In genomic region chr5:131221888-131222287, GRCh38 we compare ENCODE assay signal across 19 cellular contexts. TPM values are rescaled to one million over a fixed set of nuclear protein-coding genes. Genes with fewer than 3 reads are reported as not detected.
A peak's percentile ranks its signal among the peaks of the same experiment; 100 is the strongest.
DNase-seq lines count a peak whose midpoint lies in the region; ATAC-seq, FAIRE-seq and TF ChIP-seq lines count a peak whose summit lies in the region.
"Had no signal": no experiment of that assay in that cellular context is flagged by ENCODE, and none has a peak within 500 bp of the region (broad histone marks: within the 10 kb centered on the region; RNA-seq: fewer than 3 reads in every experiment).

No MANE protein-coding gene starts in this region.

- peaks cover 16% of the 10 kb centered on the region for H3K4me1 ChIP-seq in mucosa of descending colon (ENCODE audit: low read depth)

- no peaks in the 10 kb centered on the region for H3K9me3 Mint-ChIP-seq in memory B cell
- H3K9me3 Mint-ChIP-seq: activated naive CD4-positive, alpha-beta T cell treated with anti-CD3 and anti-CD28 coated beads for 36 hours; CD4-positive, CD25-positive, alpha-beta regulatory T cell; IgD-negative memory B cell had no signal

- peaks cover 12% of the 10 kb centered on the region for H3K36me3 Mint-ChIP-seq in memory B cell
- H3K36me3 Mint-ChIP-seq: CD4-positive, CD25-positive, alpha-beta regulatory T cell; IgD-negative memory B cell had no signal

- no peak for ATAC-seq in memory B cell (ENCODE audit: low read depth)
- no peak for ATAC-seq in HG02970 (IDR thresholded peaks at IDR 0.05; ENCODE audit: low FRiP score, unreplicated experiment)
- ATAC-seq in HG03196 (IDR thresholded peaks at IDR 0.05; ENCODE audit: unreplicated experiment) = no peak
- ATAC-seq in mucosa of descending colon = no peak
- ATAC-seq: activated CD8-positive, alpha-beta memory T cell treated with anti-CD3 and anti-CD28 coated beads, Interleukin-2, amount 10 ng/mL, durations not matched to agents 7 days and 5 days had no signal

- peaks cover 1% of the 10 kb centered on the region; the same call in 1 of the 2 replicates for H3K36me3 ChIP-seq in GM06990 (ENCODE audit: control insufficient read depth, insufficient read depth, low read length)
- H3K36me3 ChIP-seq in bronchial epithelial cell (ENCODE audit: control insufficient read depth, insufficient read depth, low read length) = no peaks in the 10 kb centered on the region
- H3K36me3 ChIP-seq in mucosa of descending colon (ENCODE audit: low read depth) = no peaks in the 10 kb centered on the region
- H3K36me3 ChIP-seq: neutrophil, sigmoid colon, SJSA1 had no signal

- no peaks in the 10 kb centered on the region for H3K27me3 Mint-ChIP-seq in memory B cell
- H3K27me3 Mint-ChIP-seq: activated CD8-positive, alpha-beta memory T cell treated with anti-CD3 and anti-CD28 coated beads, Interleukin-2, amount 10 ng/mL, durations not matched to agents 7 days and 5 days; CD4-positive, CD25-positive, alpha-beta regulatory T cell had no signal

- peak overlapping the region; percentile 28 for H3K27ac Mint-ChIP-seq in memory B cell
- H3K27ac Mint-ChIP-seq: activated CD8-positive, alpha-beta memory T cell treated with anti-CD3 and anti-CD28 coated beads, Interleukin-2, amount 10 ng/mL, durations not matched to agents 7 days and 5 days; activated naive CD4-positive, alpha-beta T cell treated with anti-CD3 and anti-CD28 coated beads for 36 hours; IgD-negative memory B cell had no signal

- H3K4me3 ChIP-seq in GM06990 (replicated peaks; ENCODE audit: low read depth, low read length) = peak overlapping the region; percentile 35
- H3K4me3 ChIP-seq in bronchial epithelial cell (ENCODE audit: low read depth, low read length) = no peak overlapping the region
- H3K4me3 ChIP-seq in mucosa of descending colon = no peak overlapping the region
- H3K4me3 ChIP-seq: sigmoid colon, SJSA1 had no signal

- H3K9me3 ChIP-seq in mucosa of descending colon = no peaks in the 10 kb centered on the region
- H3K9me3 ChIP-seq: neutrophil, sigmoid colon, SJSA1 had no signal

- DNase-seq in GM06990 (ENCODE audit: extremely low read depth, insufficient read length) (no peak), NCI-H69 (lab: John Stamatoyannopoulos, UW) (peak; percentile 33), bronchial epithelial cell (ENCODE audit: low read depth) (peak; percentile 79), memory B cell (ENCODE audit: low spot score in 2 of 2) (no peak), mucosa of descending colon (no peak), globus pallidus (ENCODE audit: low spot score) (no peak)
- DNase-seq: activated CD8-positive, alpha-beta memory T cell treated with anti-CD3 and anti-CD28 coated beads, Interleukin-2, amount 10 ng/mL, durations not matched to agents 7 days and 5 days; activated naive CD4-positive, alpha-beta T cell treated with anti-CD3 and anti-CD28 coated beads for 36 hours; CD4-positive, CD25-positive, alpha-beta regulatory T cell; central memory CD4-positive, alpha-beta T cell; NCI-H1694 treated with DMSO at 0.1 percent for 48 hours; NCI-H524 treated with DMSO at 0.1 percent for 48 hours; sigmoid colon had no signal

- no peak overlapping the region for H3K4me3 Mint-ChIP-seq in memory B cell
- H3K4me3 Mint-ChIP-seq: activated CD8-positive, alpha-beta memory T cell treated with anti-CD3 and anti-CD28 coated beads, Interleukin-2, amount 10 ng/mL, durations not matched to agents 7 days and 5 days; activated naive CD4-positive, alpha-beta T cell treated with anti-CD3 and anti-CD28 coated beads for 36 hours; CD4-positive, CD25-positive, alpha-beta regulatory T cell had no signal

- H3K4me1 Mint-ChIP-seq in memory B cell = peaks cover 23% of the 10 kb centered on the region

- TF ChIP-seq CTCF in GM06990 (IDR thresholded peaks at IDR 0.05; ENCODE audit: insufficient read depth, low read length, poor library complexity, severe bottlenecking) (no peak), bronchial epithelial cell (IDR thresholded peaks at IDR 0.05; ENCODE audit: insufficient read depth, low read length, severe bottlenecking) (no peak), mucosa of descending colon (IDR thresholded peaks at IDR 0.05) (no peak)

- FAIRE-seq in bronchial epithelial cell (lab: Jason Lieb, UNC) = no peak
- FAIRE-seq: G401.6 had no signal

- intact Hi-C loops in mucosa of descending colon (cut with DNase I, micrococcal nuclease) = no loop called here

- no peaks in the 10 kb centered on the region for H3K27me3 ChIP-seq in GM06990 (replicated peaks; ENCODE audit: control insufficient read depth, insufficient read depth, low read length)
- no peaks in the 10 kb centered on the region for H3K27me3 ChIP-seq in bronchial epithelial cell (ENCODE audit: control insufficient read depth, insufficient read depth, low read length)
- H3K27me3 ChIP-seq: neutrophil, sigmoid colon, SJSA1 had no signal

RNA-seq across cellular contexts. Expression of gene CDC42SE2, which starts 42.0 kb away (rescaled TPM):
- total RNA-seq in bronchial epithelial cell = 51.6 and 73.2 TPM in 2 replicates
- 100 to 1,000 TPM in 2 of 3 donors, 10 to 100 TPM in 1; 60.5 to 116 (median 101) TPM for total RNA-seq in mucosa of descending colon

RNA-seq across cellular contexts. Expression of gene LYRM7, which starts 51.1 kb away (rescaled TPM):
- 6.6 and 8.1 TPM in 2 replicates for total RNA-seq in bronchial epithelial cell
- total RNA-seq in mucosa of descending colon = 10 to 100 TPM; 11.2 to 12.9 (median 11.7) TPM

RNA-seq across cellular contexts. Expression of gene HINT1, which starts 56.8 kb away (rescaled TPM):
- total RNA-seq in bronchial epithelial cell (344 and 399 TPM in 2 replicates), mucosa of descending colon (100 to 1,000 TPM; 223 to 289 (median 275) TPM)

Comparison
In these comparisons a context has a peak if more than half of its experiments do, and no peak if none do; other contexts are left out.
1. DNase-seq: peak in NCI-H69 (single experiment) and bronchial epithelial cell (single experiment); none in GM06990 (single experiment), memory B cell (0 of 2), mucosa of descending colon (0 of 3) and globus pallidus (single experiment).